20 cellular contexts compared by ENCODE assay signal in the genomic region with DNA sequence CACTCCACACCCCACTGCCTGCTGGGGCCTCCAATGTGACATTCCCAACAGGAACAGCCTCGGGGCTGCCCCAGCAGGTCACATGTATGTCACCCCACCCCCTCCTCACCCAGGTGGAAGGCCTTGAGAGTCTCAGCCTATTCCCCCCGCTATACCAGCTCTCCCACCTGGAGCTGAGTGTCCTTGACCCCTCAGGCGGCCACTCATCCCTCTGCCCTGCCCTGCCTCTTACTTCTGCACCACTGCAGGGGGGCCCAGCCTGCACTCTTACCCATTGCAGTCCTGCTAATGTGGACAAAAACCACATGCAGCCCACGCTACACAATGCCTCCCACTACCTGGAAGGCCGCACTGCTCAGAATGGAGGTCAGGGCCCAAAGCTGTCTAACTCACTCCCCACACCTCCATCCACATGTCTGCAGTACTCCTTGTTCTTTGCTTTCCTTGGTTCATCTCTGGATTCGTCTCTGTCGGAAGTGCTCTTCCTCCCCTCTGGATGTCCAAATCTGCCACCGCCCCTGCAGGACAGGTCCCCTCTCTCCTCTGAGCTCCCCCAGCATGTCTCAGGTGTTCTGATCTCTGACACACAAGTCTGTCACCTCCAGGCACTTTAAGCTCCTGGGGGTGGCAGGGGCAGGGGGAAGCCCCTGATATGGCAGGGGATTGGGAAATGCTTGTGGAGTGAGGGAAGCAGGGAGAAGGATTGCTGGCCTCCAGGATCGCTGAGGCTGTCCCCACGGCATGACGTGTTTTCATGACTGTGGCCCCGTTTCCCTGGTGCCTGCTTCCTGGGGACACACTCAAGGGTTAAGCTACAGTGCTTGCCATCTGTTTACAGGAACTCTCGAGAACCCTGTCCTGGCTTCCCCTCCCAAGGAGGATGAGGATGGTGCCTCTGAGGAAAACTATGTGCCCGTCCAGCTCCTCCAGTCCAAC. TPM values are rescaled to one million over a fixed set of nuclear protein-coding genes. Genes with fewer than 3 reads are reported as not detected.
A peak's percentile ranks its signal among the peaks of the same experiment; 100 is the strongest.
DNase-seq lines count a peak whose midpoint lies in the region; ATAC-seq and TF ChIP-seq lines count a peak whose summit lies in the region.
"Had no signal": no experiment of that assay in that cellular context is flagged by ENCODE, and none has a peak within 500 bp of the region (broad histone marks: within the 10 kb centered on the region; RNA-seq: fewer than 3 reads in every experiment).

No MANE protein-coding gene starts in this region.

- H3K4me2 ChIP-seq in hepatocyte = no peak overlapping the region

- no peak overlapping the region for H3K4me3 Mint-ChIP-seq in activated naive CD4-positive, alpha-beta T cell treated with anti-CD3 and anti-CD28 coated beads, Interleukin-2, amount 10 ng/mL, durations not matched to agents 7 days and 5 days
- no peak overlapping the region for H3K4me3 Mint-ChIP-seq in activated B cell treated with CpG ODN at 0.5 μM for 24 hours
- no peak overlapping the region for H3K4me3 Mint-ChIP-seq in stimulated activated naive CD8-positive, alpha-beta T cell treated with anti-CD3 and anti-CD28 coated beads, Interleukin-15, amount 100 ng/mL, for 72 hours

- no peak for TF ChIP-seq EP300 in suprapubic skin (IDR thresholded peaks at IDR 0.05)

- peaks cover 23% of the 10 kb centered on the region for H3K79me2 ChIP-seq in hepatocyte

- no peak for DNase-seq in activated naive CD4-positive, alpha-beta T cell treated with anti-CD3 and anti-CD28 coated beads, Interleukin-2, amount 10 ng/mL, durations not matched to agents 7 days and 5 days
- DNase-seq in activated naive CD4-positive, alpha-beta T cell (lab: John Stamatoyannopoulos, UW) = no peak
- DNase-seq in activated B cell treated with CpG ODN at 0.5 μM for 24 hours = no peak
- peak; percentile 8 for DNase-seq in hepatocyte (ENCODE audit: low spot score)
- no peak for DNase-seq in stimulated activated naive CD8-positive, alpha-beta T cell treated with anti-CD3 and anti-CD28 coated beads, Interleukin-15, amount 100 ng/mL, for 72 hours
- no peak for DNase-seq in suprapubic skin (ENCODE audit: low spot score in 2 of 2)
- no peak for DNase-seq in activated effector memory CD4-positive, alpha-beta T cell treated with anti-CD3 and anti-CD28 coated beads, Interleukin-2, amount 50 U/mL, for 16 hours
- no peak for DNase-seq in NCI-H1092 (lab: John Stamatoyannopoulos, UW)
- DNase-seq: activated CD4-positive, alpha-beta T cell treated with anti-CD3 and anti-CD28 coated beads for 1 hour; activated T-cell treated with anti-CD3 and anti-CD28 coated beads, Interleukin-2, amount 50 U/mL, for 48 hours; erythroblast; H7; mammary epithelial cell; MV-4-11; NCI-H748 treated with DMSO at 0.1 percent for 48 hours; RPMI8226; stimulated activated CD4-positive, alpha-beta T cell treated with anti-CD3 and anti-CD28 coated beads, Interleukin-2, amount 100 ng/mL, for 24 hours; transverse colon had no signal

- H3K4me1 ChIP-seq in hepatocyte (ENCODE audit: insufficient read depth) (peaks cover 16% of the 10 kb centered on the region), suprapubic skin (peaks cover 22% of the 10 kb centered on the region)

- WGBS in hepatocyte (ENCODE audit: low lambda C conversion rate, missing lambda C conversion rate) = 72% methylated on average over 13 of the region's 14 CpGs
- 71% methylated on average over 11 of the region's 14 CpGs for WGBS in suprapubic skin

- no peaks in the 10 kb centered on the region for H3K27me3 Mint-ChIP-seq in activated naive CD4-positive, alpha-beta T cell treated with anti-CD3 and anti-CD28 coated beads, Interleukin-2, amount 10 ng/mL, durations not matched to agents 7 days and 5 days
- no peaks in the 10 kb centered on the region for H3K27me3 Mint-ChIP-seq in activated B cell treated with CpG ODN at 0.5 μM for 24 hours
- no peaks in the 10 kb centered on the region for H3K27me3 Mint-ChIP-seq in stimulated activated naive CD8-positive, alpha-beta T cell treated with anti-CD3 and anti-CD28 coated beads, Interleukin-15, amount 100 ng/mL, for 72 hours

- H3K36me3 ChIP-seq in hepatocyte (replicated peaks; ENCODE audit: insufficient read depth, low read depth) (peaks cover 4% of the 10 kb centered on the region), suprapubic skin (peaks cover 4% of the 10 kb centered on the region)

- H3K27me3 ChIP-seq in hepatocyte (no peaks in the 10 kb centered on the region), suprapubic skin (no peaks in the 10 kb centered on the region)
- H3K27me3 ChIP-seq: transverse colon had no signal

- intact Hi-C loops in activated B cell treated with CpG ODN at 0.5 μM for 24 hours (cut with micrococcal nuclease) = loop anchor here (5.0 to 10.0 kb wide), 3 partner anchors 56 to 549 kb away; a partner anchor contains a TSS

- no peak overlapping the region for H2AFZ ChIP-seq in hepatocyte

- no peak for ATAC-seq in activated B cell treated with CpG ODN at 0.5 μM for 24 hours (ENCODE audit: low read depth)
- no peak for ATAC-seq in stimulated activated naive CD8-positive, alpha-beta T cell treated with anti-CD3 and anti-CD28 coated beads, Interleukin-15, amount 100 ng/mL, for 72 hours
- ATAC-seq: sciatic nerve had no signal

- CTCF ChIA-PET in activated naive CD4-positive, alpha-beta T cell treated with anti-CD3 and anti-CD28 coated beads, Interleukin-2, amount 10 ng/mL, durations not matched to agents 7 days and 5 days (lab: Charles Lee) = interaction anchor here (1.0 kb wide), 1 partner anchor 8 kb away, joined by 3 read pairs; no protein-coding TSS in a partner anchor
- CTCF ChIA-PET in activated B cell treated with CpG ODN at 0.5 μM for 24 hours (lab: Charles Lee) = interaction anchor here (0.9 kb wide), 1 partner anchor 8 kb away, joined by 3 read pairs; no protein-coding TSS in a partner anchor

- no peaks in the 10 kb centered on the region for H3K9me2 ChIP-seq in hepatocyte (replicated peaks; ENCODE audit: insufficient read depth)

- H3K36me3 Mint-ChIP-seq in activated naive CD4-positive, alpha-beta T cell treated with anti-CD3 and anti-CD28 coated beads, Interleukin-2, amount 10 ng/mL, durations not matched to agents 7 days and 5 days = peaks cover 38% of the 10 kb centered on the region
- peaks cover 34% of the 10 kb centered on the region for H3K36me3 Mint-ChIP-seq in activated B cell treated with CpG ODN at 0.5 μM for 24 hours (ENCODE audit: low read depth)

- no peaks in the 10 kb centered on the region for H3K9me3 Mint-ChIP-seq in activated naive CD4-positive, alpha-beta T cell treated with anti-CD3 and anti-CD28 coated beads, Interleukin-2, amount 10 ng/mL, durations not matched to agents 7 days and 5 days
- no peaks in the 10 kb centered on the region for H3K9me3 Mint-ChIP-seq in activated B cell treated with CpG ODN at 0.5 μM for 24 hours
- no peaks in the 10 kb centered on the region for H3K9me3 Mint-ChIP-seq in stimulated activated naive CD8-positive, alpha-beta T cell treated with anti-CD3 and anti-CD28 coated beads, Interleukin-15, amount 100 ng/mL, for 72 hours

- TF ChIP-seq POLR2A in suprapubic skin (IDR thresholded peaks at IDR 0.05) = no peak

- TF ChIP-seq CTCF in activated B cell treated with CpG ODN at 0.5 μM for 24 hours (IDR thresholded peaks at IDR 0.05) = no peak
- TF ChIP-seq CTCF in hepatocyte (IDR thresholded peaks at IDR 0.05; ENCODE audit: poor library complexity) = no peak
- TF ChIP-seq CTCF in suprapubic skin (IDR thresholded peaks at IDR 0.05) = no peak

- peaks cover 29% of the 10 kb centered on the region for H3K4me1 Mint-ChIP-seq in activated naive CD4-positive, alpha-beta T cell treated with anti-CD3 and anti-CD28 coated beads, Interleukin-2, amount 10 ng/mL, durations not matched to agents 7 days and 5 days
- peaks cover 27% of the 10 kb centered on the region for H3K4me1 Mint-ChIP-seq in activated B cell treated with CpG ODN at 0.5 μM for 24 hours
- peaks cover 34% of the 10 kb centered on the region for H3K4me1 Mint-ChIP-seq in stimulated activated naive CD8-positive, alpha-beta T cell treated with anti-CD3 and anti-CD28 coated beads, Interleukin-15, amount 100 ng/mL, for 72 hours

- POLR2A ChIA-PET in activated B cell treated with CpG ODN at 0.5 μM for 24 hours (lab: Charles Lee) = interaction anchor here (4.8 to 6.1 kb wide), 2 partner anchors 20 to 54 kb away, joined by 67 to 80 read pairs; a partner anchor contains a TSS

- H3K4me3 ChIP-seq in hepatocyte = no peak overlapping the region
- H3K4me3 ChIP-seq in suprapubic skin = no peak overlapping the region
- H3K4me3 ChIP-seq: coronary artery, transverse colon had no signal

- H3K9me3 ChIP-seq in hepatocyte (ENCODE audit: low read depth) (no peaks in the 10 kb centered on the region), suprapubic skin (no peaks in the 10 kb centered on the region)
- H3K9me3 ChIP-seq: transverse colon had no signal

- H3K27ac ChIP-seq in hepatocyte (no peak overlapping the region), suprapubic skin (no peak overlapping the region)
- H3K27ac ChIP-seq: coronary artery, transverse colon had no signal

- peaks cover 18% of the 10 kb centered on the region for H4K20me1 ChIP-seq in hepatocyte (ENCODE audit: insufficient read depth, poor library complexity, severe bottlenecking)

- peak overlapping the region; percentile 60 for H3K27ac Mint-ChIP-seq in activated naive CD4-positive, alpha-beta T cell treated with anti-CD3 and anti-CD28 coated beads, Interleukin-2, amount 10 ng/mL, durations not matched to agents 7 days and 5 days
- H3K27ac Mint-ChIP-seq in activated B cell treated with CpG ODN at 0.5 μM for 24 hours = peak overlapping the region; percentile 6
- peak overlapping the region; percentile 9 to 49 for H3K27ac Mint-ChIP-seq in stimulated activated naive CD8-positive, alpha-beta T cell treated with anti-CD3 and anti-CD28 coated beads, Interleukin-15, amount 100 ng/mL, for 72 hours

RNA-seq across cellular contexts. Expression of a gene that starts 20.8 kb away (rescaled TPM):
- total RNA-seq in activated B cell treated with CpG ODN at 0.5 μM for 24 hours (58.3 and 65.8 TPM in 2 replicates), hepatocyte (1.8 and 7.7 TPM in 2 replicates), suprapubic skin (10 to 100 TPM in 1 of 4 donors, 1 to 10 TPM in 3; 3.0 to 13.9 (median 7.9) TPM)
- 10.1 and 15.2 TPM in 2 replicates for polyA plus RNA-seq in hepatocyte

RNA-seq across cellular contexts. Expression of a gene that starts 55.3 kb away (rescaled TPM):
- 1,031 and 1,128 TPM in 2 replicates for total RNA-seq in activated B cell treated with CpG ODN at 0.5 μM for 24 hours
- total RNA-seq in hepatocyte = 1,250 and 1,335 TPM in 2 replicates
- polyA plus RNA-seq in hepatocyte = 2,041 and 2,117 TPM in 2 replicates
- total RNA-seq in suprapubic skin = 100 to 1,000 TPM; 469 to 764 (median 628) TPM

RNA-seq across cellular contexts. Expression of a gene that starts 55.8 kb away (rescaled TPM):
- total RNA-seq in activated B cell treated with CpG ODN at 0.5 μM for 24 hours = 0.54 and 0.98 TPM in 2 replicates
- total RNA-seq in hepatocyte = 15.0 and 18.0 TPM in 2 replicates
- 7.7 and 10.7 TPM in 2 replicates for polyA plus RNA-seq in hepatocyte
- total RNA-seq in suprapubic skin = under 1 TPM; 0.64 to 0.99 (median 0.90) TPM

Comparison
In these comparisons a context has a peak if more than half of its experiments do, and no peak if none do; other contexts are left out.
1. H3K27ac Mint-ChIP-seq: peak in every context shown above with its lines; median percentile 60 in activated naive CD4-positive, alpha-beta T cell treated with anti-CD3 and anti-CD28 coated beads, Interleukin-2, amount 10 ng/mL, durations not matched to agents 7 days and 5 days; 29 in stimulated activated naive CD8-positive, alpha-beta T cell treated with anti-CD3 and anti-CD28 coated beads, Interleukin-15, amount 100 ng/mL, for 72 hours; 6 in activated B cell treated with CpG ODN at 0.5 μM for 24 hours.